Comparison of ENCODE assay signal across 1 cellular context in genomic region chr14:35534884-35535793, GRCh38.
TF ChIP-seq lines count a peak whose summit lies in the region.

No MANE protein-coding gene starts in this region.

TF ChIP-seq in A549, 52 proteins besides CTCF, POLR2A, EP300 and RAD21 (continued from another document):
- TF ChIP-seq ELK1 (IDR thresholded peaks at IDR 0.05; ENCODE audit: low read depth, low read length) (no peak), CEBPB (IDR thresholded peaks at IDR 0.05) (no peak), CHD2 (IDR thresholded peaks at IDR 0.05; ENCODE audit: low read length, partially characterized antibody) (no peak), USF2 (IDR thresholded peaks at IDR 0.05) (no peak), EHF (CRISPR knock-in tag; IDR thresholded peaks at IDR 0.05) (peak; percentile 94), HOXB5 (CRISPR knock-in tag; IDR thresholded peaks at IDR 0.05) (peak; percentile 97), SREBF2 (IDR thresholded peaks at IDR 0.05) (no peak), HDAC2 (IDR thresholded peaks at IDR 0.05) (peak; percentile 92), PBX3 (IDR thresholded peaks at IDR 0.05) (0 out of 2 replicates have a peak, but pooled peaks have one; percentile 30), ATOH8 (CRISPR knock-in tag; IDR thresholded peaks at IDR 0.05; ENCODE audit: low read depth) (peak; percentile 97), RARB (CRISPR knock-in tag; IDR thresholded peaks at IDR 0.05) (no peak), HOXB13 (CRISPR knock-in tag; IDR thresholded peaks at IDR 0.05; ENCODE audit: low read depth) (peak; percentile 92), NFE2L2 (conservative IDR thresholded peaks at IDR 0.05; ENCODE audit: low read length) (no peak), RFX5 (IDR thresholded peaks at IDR 0.05) (no peak), JUN (IDR thresholded peaks at IDR 0.05) (no peak), HES2 (IDR thresholded peaks at IDR 0.05) (no peak), TP53 (CRISPR knock-in tag; IDR thresholded peaks at IDR 0.05) (peak; percentile 32; the same call in 1 of the 2 replicates), ZNF302 (CRISPR knock-in tag; IDR thresholded peaks at IDR 0.05) (peak; percentile 42; the same call in 1 of the 2 replicates), BHLHE40 (IDR thresholded peaks at IDR 0.05; ENCODE audit: low read depth, low read length) (no peak), KDM1A (IDR thresholded peaks at IDR 0.05; ENCODE audit: low read depth) (no peak; the same call in 1 of the 2 replicates), POLR2AphosphoS2 (conservative IDR thresholded peaks at IDR 0.05; ENCODE audit: low read length) (no peak), NPAS2 (CRISPR knock-in tag; IDR thresholded peaks at IDR 0.05; ENCODE audit: borderline replicate concordance) (no peak), GATA3 (IDR thresholded peaks at IDR 0.05; ENCODE audit: borderline replicate concordance) (no peak), BCL3 (IDR thresholded peaks at IDR 0.05) (no peak), ZC3H11A (IDR thresholded peaks at IDR 0.05) (no peak), NR3C1 (IDR thresholded peaks at IDR 0.05) (no peak), SMC3 (IDR thresholded peaks at IDR 0.05) (no peak), ESRRA (IDR thresholded peaks at IDR 0.05; ENCODE audit: borderline replicate concordance, low read length) (no peak), CBX8 (IDR thresholded peaks at IDR 0.05) (no peak), CHD4 (IDR thresholded peaks at IDR 0.05; ENCODE audit: borderline replicate concordance) (no peak), KDM5A (IDR thresholded peaks at IDR 0.05) (no peak), FOSL2 (IDR thresholded peaks at IDR 0.05) (no peak), FOSL2 (CRISPR knock-in tag; IDR thresholded peaks at IDR 0.05) (peak; percentile 66)
